8 cellular contexts compared by ENCODE assay signal in genomic region chr5:102754499-102755424, GRCh38. TPM values are rescaled to one million over a fixed set of nuclear protein-coding genes. Genes with fewer than 3 reads are reported as not detected.
DNase-seq lines count a peak whose midpoint lies in the region; ATAC-seq, FAIRE-seq and TF ChIP-seq lines count a peak whose summit lies in the region.

Gene PAM (plus strand): TSS chr5:102755305. CDS start chr5:102866196, 110,891 bp downstream.

- peak within 1 kb of the TSS; percentile 32; the same call in 1 of the 2 replicates for H3K27ac ChIP-seq in H1 (ENCODE audit: low read depth, low read length)
- H3K27ac ChIP-seq in mesodermal cell (ENCODE audit: low read depth, low read length, severe bottlenecking): peak within 1 kb of the TSS; percentile 66

- peak within 1 kb of the TSS; percentile 92; the same call in 1 of the 2 replicates for H2BK15ac ChIP-seq in H1 (ENCODE audit: low read length)

- no peak within 1 kb of the TSS for H2AK5ac ChIP-seq in H1 (ENCODE audit: low read depth, low read length)

- TF ChIP-seq EP300 in H1 (IDR thresholded peaks at IDR 0.05; ENCODE audit: borderline replicate concordance in 1 of 2, low read depth in 2 of 2, low read length in 2 of 2): no peak

- H3K4me2 ChIP-seq in H1 (ENCODE audit: insufficient read depth in 1 of 2, low read depth in 2 of 2, low read length in 2 of 2): peak within 1 kb of the TSS; percentile 95 to 98

- H3K4me1 ChIP-seq in H1 (replicated peaks in 1 of 4; ENCODE audit: control insufficient read depth in 3 of 4, insufficient read depth in 4 of 4, low read length in 3 of 4): peaks cover 0 to 11% (median 8%) of the 10 kb centered on the region in 4 experiments; a peak in 6 of 7 replicates
- H3K4me1 ChIP-seq in mesodermal cell (ENCODE audit: control insufficient read depth, insufficient read depth, low read length, poor library complexity, severe bottlenecking): peaks cover 5% of the 10 kb centered on the region

- CTCF ChIA-PET in H1 (lab: Charles Lee; ENCODE audit: partially characterized antibody): interaction anchor here (0.8 to 4.5 kb wide), 5 partner anchors 11 to 75 kb away, joined by 3 to 22 read pairs (median 6); no protein-coding TSS in a partner anchor

- POLR2A ChIA-PET in H1 (lab: Charles Lee; ENCODE audit: partially characterized antibody): interaction anchor here (0.6 to 2.0 kb wide), 5 partner anchors 10 to 689 kb away, joined by 3 to 17 read pairs (median 6); partner anchors contain the start of genes GIN1 and PPIP5K2

- H2BK5ac ChIP-seq in H1 (ENCODE audit: low read depth, low read length): peak within 1 kb of the TSS; percentile 78; the same call in 1 of the 2 replicates

- peaks cover 22% of the 10 kb centered on the region for H3K23me2 ChIP-seq in H1 (ENCODE audit: low read depth, low read length)

- H3K27me3 ChIP-seq in H1 (replicated peaks in 1 of 4; ENCODE audit: control insufficient read depth in 3 of 4, extremely low read depth in 1 of 4, insufficient read depth in 3 of 4, low read length in 3 of 4): peaks cover 0 to 14% (median 13%) of the 10 kb centered on the region in 4 experiments; a peak in 6 of 7 replicates

- H2BK120ac ChIP-seq in H1 (replicated peaks; ENCODE audit: low read depth, low read length): no peak within 1 kb of the TSS

- peak within 1 kb of the TSS; percentile 84; the same call in 1 of the 2 replicates for H2BK12ac ChIP-seq in H1 (ENCODE audit: low read depth, low read length)

- 0 out of 2 replicates have a peak within 1 kb of the TSS, but pooled peaks have one; percentile 32 for H2BK20ac ChIP-seq in H1 (ENCODE audit: low read length)

- TF ChIP-seq CTCF in H1 (IDR thresholded peaks at IDR 0.05; ENCODE audit: control extremely low read depth in 1 of 3, insufficient read depth in 1 of 3, low read depth in 1 of 3, low read length in 3 of 3): no peak

- H4K5ac ChIP-seq in H1 (ENCODE audit: insufficient read length, low read depth, low read length): peak within 1 kb of the TSS; percentile 38

- no peak for TF ChIP-seq RAD21 in H1 (IDR thresholded peaks at IDR 0.05 in 1 of 2, conservative IDR thresholded peaks at IDR 0.05 in 1 of 2; ENCODE audit: low read depth in 2 of 2, low read length in 2 of 2)

- H3K23ac ChIP-seq in H1 (ENCODE audit: insufficient read length): no peak within 1 kb of the TSS

- H3K79me2 ChIP-seq in H1 (ENCODE audit: control insufficient read depth in 1 of 2, insufficient read depth in 2 of 2, low read length in 2 of 2): peaks cover 0 to 17% of the 10 kb centered on the region in 2 experiments; a peak in 2 of 4 replicates

- H3K79me1 ChIP-seq in H1 (ENCODE audit: low read depth, low read length): no peaks in the 10 kb centered on the region

- peak within 1 kb of the TSS; percentile 35 for H3K56ac ChIP-seq in H1 (replicated peaks; ENCODE audit: insufficient read length, low read depth, low read length)

- peak within 1 kb of the TSS; percentile 87 for H4K8ac ChIP-seq in H1 (ENCODE audit: extremely low read depth, insufficient read depth, low read length)

- FAIRE-seq in H1 (lab: Jason Lieb, UNC): no peak

- no peak within 1 kb of the TSS for H3K14ac ChIP-seq in H1 (ENCODE audit: insufficient read length)

- peak within 1 kb of the TSS; percentile 50 for H3K4ac ChIP-seq in H1 (replicated peaks; ENCODE audit: insufficient read length, low read depth, low read length)

- WGBS in H1 (ENCODE audit: extremely low coverage in 1 of 2, insufficient coverage in 1 of 2, insufficient read length in 1 of 2, insufficient replicate concordance in 2 of 2, low coverage in 1 of 2, low lambda C conversion rate in 2 of 2, missing lambda C conversion rate in 1 of 2), 2 experiments: 2% methylated on average over 33 of the region's 77 CpGs; no CpG with 5 or more reads in 1 of the 2 experiments
- WGBS in mesodermal cell (ENCODE audit: insufficient coverage in 2 of 2), 2 experiments: 0 to 1% methylated on average over 42 to 47 of the region's 77 CpGs

- H3K9me3 ChIP-seq in H1 (ENCODE audit: insufficient read depth in 2 of 2, low read depth in 1 of 2, low read length in 1 of 2) (no peaks in the 10 kb centered on the region), mesodermal cell (ENCODE audit: control insufficient read depth, low read length) (no peaks in the 10 kb centered on the region)

- peak within 1 kb of the TSS; percentile 68 for H4K91ac ChIP-seq in H1 (replicated peaks; ENCODE audit: insufficient read length, low read length)

- H3K4me3 ChIP-seq in H1 (ENCODE audit: extremely low read depth in 1 of 4, insufficient read depth in 2 of 4, low read depth in 3 of 4, low read length in 4 of 4): peak within 1 kb of the TSS; percentile 68 to 95 (median 91)
- peak within 1 kb of the TSS; percentile 81 for H3K4me3 ChIP-seq in mesodermal cell (ENCODE audit: extremely low read depth, insufficient read depth, low read length, poor library complexity, severe bottlenecking)

- H3K18ac ChIP-seq in H1 (ENCODE audit: extremely low read depth, low read length): peak within 1 kb of the TSS; percentile 95

- peak within 1 kb of the TSS; percentile 94 for H2AFZ ChIP-seq in H1 (ENCODE audit: low read length)

- peak; percentile 86 for ATAC-seq in HG03439 (IDR thresholded peaks at IDR 0.05; ENCODE audit: unreplicated experiment)

- TF ChIP-seq POLR2A in H1 (IDR thresholded peaks at IDR 0.05; ENCODE audit: control extremely low read depth in 1 of 2, low read depth in 2 of 2, low read length in 2 of 2): peak; percentile 40 to 41

- H4K20me1 ChIP-seq in H1 (replicated peaks in 1 of 2; ENCODE audit: control insufficient read depth in 1 of 2, insufficient read depth in 2 of 2, low read length in 2 of 2): peaks cover 0 to 2% of the 10 kb centered on the region in 2 experiments

- H3K36me3 ChIP-seq in H1 (ENCODE audit: control insufficient read depth in 2 of 4, insufficient read depth in 4 of 4, low read length in 3 of 4): no peaks in the 10 kb centered on the region
- H3K36me3 ChIP-seq in mesodermal cell (ENCODE audit: control insufficient read depth, insufficient read depth, low read length): no peaks in the 10 kb centered on the region

- peak within 1 kb of the TSS; percentile 54 to 85 (median 71) for H3K9ac ChIP-seq in H1 (replicated peaks in 1 of 4; ENCODE audit: extremely low read depth in 1 of 4, low read depth in 3 of 4, low read length in 3 of 4)

- DNase-seq in CD1c-positive myeloid dendritic cell (ENCODE audit: extremely low spot score) (peak; percentile 71), GM19240 (ENCODE audit: insufficient read length, low spot score) (peak; percentile 57), NOMO-1 treated with dmso at 0.1 percent for 144 hours (lab: John Stamatoyannopoulos, UW; ENCODE audit: unreplicated experiment) (peak; percentile 54), H1 (ENCODE audit: low read depth in 1 of 2, low spot score in 2 of 2) (peak in 1 of 2 experiments; percentile 85)
- peak; percentile 45 to 53 for DNase-seq in activated CD8-positive, alpha-beta memory T cell treated with anti-CD3 and anti-CD28 coated beads for 4 hours (ENCODE audit: low read depth in 2 of 2)
- DNase-seq in stimulated activated CD8-positive, alpha-beta memory T cell treated with anti-CD3 and anti-CD28 coated beads, Interleukin-2, amount 100 ng/mL, for 48 hours (ENCODE audit: low read depth in 2 of 2): peak; percentile 63 to 71

TF ChIP-seq in H1, 55 proteins besides CTCF, POLR2A, EP300 and RAD21 (continues in another document):
- TF ChIP-seq USF2 (IDR thresholded peaks at IDR 0.05; ENCODE audit: low read length) (no peak), PHF8 (conservative IDR thresholded peaks at IDR 0.05; ENCODE audit: low read depth, low read length) (peak; percentile 23; the same call in 1 of the 2 replicates), TAF7 (optimal IDR thresholded peaks at IDR 0.05; ENCODE audit: borderline replicate concordance, low read depth, low read length) (peak; percentile 63)

RNA-seq across cellular contexts. Expression of gene PAM, which starts in this region (rescaled TPM):
- 67.7 and 67.8 TPM in 2 replicates for total RNA-seq in H1 (2021; fragmentation: NEBNext Ultra II Directional; extraction: Animal tissue kit (Norgen Biotek cat#: 25700))
- 30.4 and 32.5 TPM in 2 replicates for polyA plus RNA-seq in H1 (2011; rRNA removed)
- 30.3 TPM for polyA plus RNA-seq in H1 (2011; cell fraction: cytosol; rRNA removed)
- 27.6 TPM for polyA plus RNA-seq in H1 (2011; cell fraction: nucleus; rRNA removed)
- polyA plus RNA-seq in H1 (2012, experiment 1 of 2): 30.7 to 44.4 TPM (median 35.2 TPM) in 4 replicates
- polyA plus RNA-seq in H1 (2012, experiment 2 of 2): 5.3 TPM
- 63.2 TPM for polyA plus RNA-seq in H1 (2013, experiment 1 of 2)
- polyA plus RNA-seq in H1 (2013, experiment 2 of 2): 68.4 TPM
- polyA minus RNA-seq in H1 (2011; rRNA and poly(A)+ RNA removed): 41.9 and 71.9 TPM in 2 replicates
- 33.3 TPM for polyA minus RNA-seq in H1 (2011; cell fraction: cytosol; rRNA and poly(A)+ RNA removed)
- 83.2 TPM for polyA minus RNA-seq in H1 (2011; cell fraction: nucleus; rRNA and poly(A)+ RNA removed)
- 288 TPM for polyA plus RNA-seq in mesodermal cell (2013, experiment 1 of 2)
- polyA plus RNA-seq in mesodermal cell (2013, experiment 2 of 2): 266 TPM
